In the genomic region with DNA sequence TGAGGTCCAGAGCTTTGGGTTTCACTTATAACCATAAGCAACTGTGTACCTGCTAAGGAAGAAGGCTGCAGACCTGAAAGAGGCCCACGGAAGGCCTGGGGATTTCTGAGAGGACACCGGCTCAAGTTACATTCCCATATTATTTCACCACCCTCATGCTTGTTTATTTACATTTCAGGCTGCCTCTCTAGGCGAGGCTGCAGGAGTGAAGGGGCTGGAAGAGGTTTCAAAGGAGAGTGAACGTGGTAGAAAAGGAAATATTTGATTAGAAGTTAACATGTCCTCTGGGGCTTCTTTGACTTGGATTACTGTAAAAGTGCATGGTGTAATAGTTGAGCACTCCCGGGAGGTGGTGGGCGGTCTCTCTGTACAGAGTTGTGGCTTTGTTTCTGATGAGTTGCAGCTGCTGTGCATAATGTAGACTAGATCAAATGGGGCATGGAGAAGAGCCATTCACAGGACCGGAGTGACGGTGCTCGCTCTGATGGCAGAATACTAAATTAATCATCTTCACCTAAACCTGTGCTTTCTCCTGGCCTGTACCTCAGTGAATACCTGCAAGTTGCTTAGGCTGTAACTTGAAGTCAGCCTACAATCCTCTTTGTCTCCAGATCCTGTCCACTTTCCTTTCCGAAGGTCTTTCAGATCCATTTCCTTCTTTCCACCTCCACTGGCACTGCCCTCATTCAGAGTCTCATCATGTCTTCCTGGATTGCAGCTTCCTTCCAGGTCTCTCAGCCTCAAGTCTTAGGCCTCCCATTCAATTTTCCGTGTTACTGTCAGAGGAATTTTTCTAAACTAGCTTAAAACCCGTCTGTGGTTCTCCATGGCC, we compare ENCODE assay signal across 10 cellular contexts. TPM values are rescaled to one million over a fixed set of nuclear protein-coding genes. Genes with fewer than 3 reads are reported as not detected.
A peak's percentile ranks its signal among the peaks of the same experiment; 100 is the strongest.
DNase-seq lines count a peak whose midpoint lies in the region; ATAC-seq and TF ChIP-seq lines count a peak whose summit lies in the region.
"Had no signal": no experiment of that assay in that cellular context is flagged by ENCODE, and none has a peak within 500 bp of the region (broad histone marks: within the 10 kb centered on the region; RNA-seq: fewer than 3 reads in every experiment).

No MANE protein-coding gene starts in this region.

- H3K36me3 ChIP-seq in GM06990 (ENCODE audit: control insufficient read depth, insufficient read depth, low read length) (no peaks in the 10 kb centered on the region), brain microvascular endothelial cell (replicated peaks) (no peaks in the 10 kb centered on the region), neural progenitor cell (no peaks in the 10 kb centered on the region)
- H3K36me3 ChIP-seq: thoracic aorta had no signal

- H3K4me3 ChIP-seq in GM06990 (replicated peaks; ENCODE audit: low read depth, low read length) (peak overlapping the region; percentile 33), brain microvascular endothelial cell (ENCODE audit: low read depth, low read length) (no peak overlapping the region), neural progenitor cell (no peak overlapping the region)
- H3K4me3 ChIP-seq: thoracic aorta had no signal

- H3K4me1 ChIP-seq in neural progenitor cell: peaks cover 36% of the 10 kb centered on the region

- peaks cover 17% of the 10 kb centered on the region for H3F3A ChIP-seq in neural progenitor cell (ENCODE audit: low read depth)

- H3K27me3 Mint-ChIP-seq in neural progenitor cell (ENCODE audit: insufficient read depth, low read depth): peaks cover 14% of the 10 kb centered on the region

- in situ Hi-C loops in brain microvascular endothelial cell (cut with HindIII; ENCODE audit: low pct_ligation_motif_present, low sequenced_read_pairs): no loop called here

- no peaks in the 10 kb centered on the region for H3K36me3 Mint-ChIP-seq in neural progenitor cell

- peaks cover 27% of the 10 kb centered on the region for H4K20me1 ChIP-seq in neural progenitor cell (ENCODE audit: low read depth)

- H3K4me3 Mint-ChIP-seq in neural progenitor cell: peak overlapping the region; percentile 28
- H3K4me3 Mint-ChIP-seq: dendritic cell treated with granulocyte-macrophage colony-stimulating factor and Interleukin-4, amounts not matched to agents 40 ng/mL and 50 ng/mL, for 4 days had no signal

- H3K27ac Mint-ChIP-seq in neural progenitor cell: peak overlapping the region; percentile 26
- H3K27ac Mint-ChIP-seq: dendritic cell treated with granulocyte-macrophage colony-stimulating factor and Interleukin-4, amounts not matched to agents 40 ng/mL and 50 ng/mL, for 4 days had no signal

- no peaks in the 10 kb centered on the region for H3K9me3 Mint-ChIP-seq in neural progenitor cell
- H3K9me3 Mint-ChIP-seq: dendritic cell treated with granulocyte-macrophage colony-stimulating factor and Interleukin-4, amounts not matched to agents 40 ng/mL and 50 ng/mL, for 4 days had no signal

- peak; percentile 47 for DNase-seq in GM06990 (ENCODE audit: extremely low read depth, insufficient read length)
- DNase-seq in NCI-H510A treated with DMSO at 0.1 percent for 48 hours (lab: John Stamatoyannopoulos, UW): peak; percentile 100
- DNase-seq in brain microvascular endothelial cell: peak; percentile 57
- DNase-seq in neural progenitor cell (ENCODE audit: low spot score): no peak

- H3K9me3 ChIP-seq in neural progenitor cell (ENCODE audit: low read depth): no peaks in the 10 kb centered on the region
- H3K9me3 ChIP-seq: thoracic aorta had no signal

- H3K9ac ChIP-seq in neural progenitor cell: no peak overlapping the region

- H2AFZ ChIP-seq in neural progenitor cell (replicated peaks): peak overlapping the region; percentile 63

- ATAC-seq in HG02588 (IDR thresholded peaks at IDR 0.05; ENCODE audit: unreplicated experiment): no peak
- ATAC-seq in HG03280 (IDR thresholded peaks at IDR 0.05; ENCODE audit: unreplicated experiment): no peak
- no peak for ATAC-seq in GM19395 (IDR thresholded peaks at IDR 0.05; ENCODE audit: unreplicated experiment)

- H3K4me2 ChIP-seq in neural progenitor cell: peak overlapping the region; percentile 16

- H3K4me1 Mint-ChIP-seq in neural progenitor cell: peaks cover 34% of the 10 kb centered on the region

- H3K27me3 ChIP-seq in GM06990 (replicated peaks; ENCODE audit: control insufficient read depth, insufficient read depth, low read length): no peaks in the 10 kb centered on the region
- no peaks in the 10 kb centered on the region for H3K27me3 ChIP-seq in brain microvascular endothelial cell (replicated peaks)
- H3K27me3 ChIP-seq in neural progenitor cell: peaks cover 29% of the 10 kb centered on the region

- TF ChIP-seq CTCF in 22Rv1 (IDR thresholded peaks at IDR 0.05) (no peak), GM06990 (IDR thresholded peaks at IDR 0.05; ENCODE audit: insufficient read depth, low read length, poor library complexity, severe bottlenecking) (no peak), brain microvascular endothelial cell (IDR thresholded peaks at IDR 0.05; ENCODE audit: low read depth, low read length, missing control alignments) (no peak), neural progenitor cell (IDR thresholded peaks at IDR 0.05) (no peak)

- peak overlapping the region; percentile 85 for H3K27ac ChIP-seq in 22Rv1
- no peak overlapping the region for H3K27ac ChIP-seq in brain microvascular endothelial cell
- H3K27ac ChIP-seq in neural progenitor cell: no peak overlapping the region
- H3K27ac ChIP-seq: thoracic aorta had no signal

- H3K79me2 ChIP-seq in neural progenitor cell (ENCODE audit: low read depth): peaks cover 27% of the 10 kb centered on the region

RNA-seq across cellular contexts. Expression of a gene that starts 1.9 kb away (rescaled TPM):
- total RNA-seq in neural progenitor cell (ENCODE audit: low replicate concordance): 66.1 and 70.8 TPM in 2 replicates

RNA-seq across cellular contexts. Expression of a gene that starts 43.0 kb away (rescaled TPM):
- not detected in 2 replicates for total RNA-seq in neural progenitor cell (ENCODE audit: low replicate concordance)
- total RNA-seq: thoracic aorta had no signal
